Comparison of ENCODE assay signal across 23 cellular contexts in the genomic region with DNA sequence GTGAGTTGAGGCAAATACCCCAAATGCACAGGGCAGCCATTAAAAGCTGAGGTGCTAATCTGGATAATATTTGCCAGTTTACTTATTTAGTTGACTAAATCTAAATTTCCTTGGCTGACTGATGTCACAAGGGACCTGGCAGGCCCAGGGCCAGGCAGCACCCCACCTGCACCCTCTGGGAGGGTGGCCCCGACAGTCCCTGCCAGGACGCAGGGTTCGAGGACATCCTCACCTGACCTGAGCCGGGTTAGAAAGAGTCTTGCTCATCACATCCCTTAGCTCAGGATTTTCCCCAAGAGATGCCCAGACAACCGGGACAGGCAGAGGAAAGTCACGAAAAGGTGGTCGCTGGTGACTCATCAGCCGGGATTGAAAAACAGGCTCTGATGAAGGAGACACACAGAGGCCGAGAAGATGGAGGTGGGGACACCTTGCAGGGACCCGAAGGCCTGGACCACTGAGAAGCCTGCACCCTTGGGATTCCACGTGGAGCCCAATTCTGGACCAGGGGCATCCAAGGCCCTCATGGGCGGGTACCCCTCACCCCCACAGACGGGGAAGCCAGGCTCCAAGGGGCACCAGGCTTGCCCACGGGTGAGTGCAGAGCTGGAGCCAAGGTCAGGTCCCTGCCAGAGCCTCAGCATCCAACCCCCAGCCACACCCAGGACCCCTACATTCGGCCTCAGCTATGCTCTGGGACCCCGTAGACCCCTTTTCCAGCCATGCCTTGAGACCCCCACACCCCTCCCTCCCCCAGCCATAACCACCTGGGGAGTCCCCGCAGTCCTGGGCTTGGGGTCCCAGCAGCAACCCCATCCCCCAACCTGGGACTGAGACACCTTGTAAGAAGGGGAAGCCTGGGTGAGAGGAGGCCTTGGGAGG.
"Had no signal": no experiment of that assay in that cellular context is flagged by ENCODE, and none has a peak within 500 bp of the region (broad histone marks: within the 10 kb centered on the region; RNA-seq: fewer than 3 reads in every experiment).

No MANE protein-coding gene starts in this region.

- H3K27ac ChIP-seq: HL-60, KMS-11, SJSA1, SK-N-MC had no signal

- H3K36me3 ChIP-seq: SJSA1 had no signal

- ATAC-seq: K562 had no signal

- H3K27ac Mint-ChIP-seq: IgD-negative memory B cell had no signal

- H3K4me1 Mint-ChIP-seq: IgD-negative memory B cell had no signal

- DNase-seq: Kasumi-1, MM.1S, NCI-H1092 treated with DMSO at 0.1 percent for 48 hours, NCI-H1436, NCI-H187, NCI-H2029, NCI-H2081 treated with DMSO at 0.1 percent for 48 hours, NCI-H2171, NCI-H226, NCI-H446, NCI-H510A, NCI-H524 treated with DMSO at 0.1 percent for 48 hours, NCI-H69, NCI-H774, Right ventricle myocardium superior, RPMI8226, SIG-M5 had no signal

- H3K36me3 Mint-ChIP-seq: IgD-negative memory B cell had no signal

- H3K4me1 ChIP-seq: SJSA1 had no signal

- H3K9ac ChIP-seq: KMS-11 had no signal

- H3K4me3 ChIP-seq: K562, SJSA1, SK-N-MC had no signal

- H3K4me2 ChIP-seq: KMS-11 had no signal
